ENCODE assay signal across 16 cellular contexts in genomic region chr2:121804997-121805766, GRCh38. TPM values are rescaled to one million over a fixed set of nuclear protein-coding genes. Genes with fewer than 3 reads are reported as not detected.
DNase-seq lines count a peak whose midpoint lies in the region; ATAC-seq and TF ChIP-seq lines count a peak whose summit lies in the region.
"Had no signal": no experiment of that assay in that cellular context is flagged by ENCODE, and none has a peak within 500 bp of the region (broad histone marks: within the 10 kb centered on the region; RNA-seq: fewer than 3 reads in every experiment).

No MANE protein-coding gene starts in this region.

- WGBS in SK-N-SH (ENCODE audit: low lambda C conversion rate) = 49% methylated on average over 3 of the region's 3 CpGs

- H3K27ac ChIP-seq in SK-N-SH (ENCODE audit: low read depth in 2 of 2, low read length in 1 of 2) (peak overlapping the region in 1 of 2 experiments; percentile 58; a peak in 1 of 4 replicates), HUES48 (ENCODE audit: low read depth, low read length) (peak overlapping the region; percentile 87), OCI-LY7 (ENCODE audit: low read depth, low read length, poor library complexity, severe bottlenecking) (peak overlapping the region; percentile 78)
- H3K27ac ChIP-seq: ascending aorta, colonic mucosa, prostate gland, uterus had no signal

- TF ChIP-seq RAD21 in SK-N-SH (IDR thresholded peaks at IDR 0.05; ENCODE audit: low read length) = no peak

- H3K27me3 Mint-ChIP-seq in CD14-positive monocyte (ENCODE audit: low read depth in 3 of 3) = peaks cover 0 to 2% (median 2%) of the 10 kb centered on the region in 3 donors

- H3K79me2 ChIP-seq in SK-N-SH (ENCODE audit: insufficient read depth) (no peaks in the 10 kb centered on the region), OCI-LY7 (ENCODE audit: insufficient read depth, low read depth, low read length) (no peaks in the 10 kb centered on the region)

- DNase-seq in SK-N-SH (no peak), OCI-LY7 (ENCODE audit: low spot score) (peak; percentile 30), CD14-positive monocyte (ENCODE audit: low spot score) (no peak), epidermal melanocyte (ENCODE audit: insufficient read length, low spot score) (no peak)
- peak; percentile 18 for DNase-seq in stimulated activated naive CD8-positive, alpha-beta T cell treated with anti-CD3 and anti-CD28 coated beads, Interleukin-15, Interleukin-2, amounts not matched to agents 100 U/mL and 50 U/mL, for 24 hours
- DNase-seq: activated CD8-positive, alpha-beta memory T cell treated with anti-CD3 and anti-CD28 coated beads for 24 hours; colonic mucosa; naive thymus-derived CD8-positive, alpha-beta T cell; stimulated activated naive CD4-positive, alpha-beta T cell; uterus had no signal

- ATAC-seq in SK-N-SH treated with all-trans-retinoic acid at 6 μM for 48 hours (no peak), HG03196 (IDR thresholded peaks at IDR 0.05; ENCODE audit: unreplicated experiment) (no peak)
- ATAC-seq in stimulated activated naive CD8-positive, alpha-beta T cell treated with anti-CD3 and anti-CD28 coated beads, Interleukin-15, Interleukin-2, amounts not matched to agents 100 U/mL and 50 U/mL, for 24 hours = peak; percentile 36
- ATAC-seq: activated T-helper 17 cell treated with anti-CD3 and anti-CD28 coated beads, Interleukin-2, amount 50 U/mL, for 72 hours; naive thymus-derived CD8-positive, alpha-beta T cell had no signal

- H2AFZ ChIP-seq in SK-N-SH (ENCODE audit: low read depth) (peak overlapping the region; percentile 55; the same call in 1 of the 2 replicates), OCI-LY7 (ENCODE audit: low read length) (peak overlapping the region; percentile 79)

- H3K9me3 ChIP-seq in SK-N-SH (0 out of 2 replicates have a peak, but pooled peaks cover 7% of the 10 kb centered on the region), HUES48 (ENCODE audit: control insufficient read depth, insufficient read depth, low read length) (no peaks in the 10 kb centered on the region), OCI-LY7 (ENCODE audit: low read length) (peaks cover 13% of the 10 kb centered on the region)
- H3K9me3 ChIP-seq: colonic mucosa, prostate gland, uterus had no signal

- no peaks in the 10 kb centered on the region for H3K36me3 ChIP-seq in SK-N-SH (replicated peaks in 1 of 2; ENCODE audit: control insufficient read depth in 1 of 2, insufficient read depth in 2 of 2, low read length in 1 of 2)
- H3K36me3 ChIP-seq in HUES48 (ENCODE audit: control insufficient read depth, insufficient read depth, low read length) = no peaks in the 10 kb centered on the region
- H3K36me3 ChIP-seq in OCI-LY7 (ENCODE audit: insufficient read depth, low read length) = no peaks in the 10 kb centered on the region; the same call in 1 of the 2 replicates
- H3K36me3 ChIP-seq: ascending aorta, colonic mucosa, prostate gland, uterus had no signal

- H3K9ac ChIP-seq in SK-N-SH (no peak overlapping the region), HUES48 (ENCODE audit: low read depth, low read length) (peak overlapping the region; percentile 33; the same call in 1 of the 2 replicates)

- no peaks in the 10 kb centered on the region for H4K20me1 ChIP-seq in SK-N-SH (ENCODE audit: insufficient read depth)
- H4K20me1 ChIP-seq in OCI-LY7 (ENCODE audit: insufficient read depth, low read length) = no peaks in the 10 kb centered on the region

- H3F3A ChIP-seq in SK-N-SH (replicated peaks; ENCODE audit: insufficient read depth) = peaks cover 3% of the 10 kb centered on the region

- no peaks in the 10 kb centered on the region for H3K9me2 ChIP-seq in SK-N-SH
- no peaks in the 10 kb centered on the region for H3K9me2 ChIP-seq in OCI-LY7 (ENCODE audit: insufficient read depth, low read length)

- peaks cover 0 to 2% of the 10 kb centered on the region in 2 experiments; a peak in 2 of 4 replicates for H3K4me1 ChIP-seq in SK-N-SH (ENCODE audit: control insufficient read depth in 1 of 2, insufficient read depth in 2 of 2, low read depth in 1 of 2, low read length in 1 of 2)
- H3K4me1 ChIP-seq in HUES48 (ENCODE audit: control insufficient read depth, insufficient read depth, low read length) = peaks cover 30% of the 10 kb centered on the region
- H3K4me1 ChIP-seq in OCI-LY7 (ENCODE audit: insufficient read depth, low read length, poor library complexity, severe bottlenecking) = peaks cover 35% of the 10 kb centered on the region
- H3K4me1 ChIP-seq: ascending aorta, colonic mucosa, prostate gland, uterus had no signal

- H3K4me2 ChIP-seq in SK-N-SH (no peak overlapping the region), OCI-LY7 (ENCODE audit: low read length) (peak overlapping the region; percentile 79)

- no peak overlapping the region for H3K27ac Mint-ChIP-seq in CD14-positive monocyte
- H3K27ac Mint-ChIP-seq: activated T-helper 17 cell treated with anti-CD3 and anti-CD28 coated beads, Interleukin-2, amount 50 U/mL, for 72 hours had no signal

- no TSS peak for BruUV-seq in OCI-LY7 (replicated peaks; lab: Mats Ljungman, UMichigan)

- intact Hi-C loops in OCI-LY7 (cut with micrococcal nuclease; ENCODE audit: unreplicated experiment) (loop anchor here (1.0 to 2.0 kb wide), 5 partner anchors 13 to 274 kb away; partner anchors contain the start of genes NIFK, RNU4ATAC and TSN), CD14-positive monocyte (cut with micrococcal nuclease) (no loop called here)

- H3K4me1 Mint-ChIP-seq in CD14-positive monocyte = peaks cover 16% of the 10 kb centered on the region
- H3K4me1 Mint-ChIP-seq: activated T-helper 17 cell treated with anti-CD3 and anti-CD28 coated beads, Interleukin-2, amount 50 U/mL, for 72 hours had no signal

- TF ChIP-seq CTCF in SK-N-SH (IDR thresholded peaks at IDR 0.05) (no peak), OCI-LY7 (conservative IDR thresholded peaks at IDR 0.05; ENCODE audit: low read length) (no peak), CD14-positive monocyte (IDR thresholded peaks at IDR 0.05) (no peak)

- H3K4me3 ChIP-seq in SK-N-SH (ENCODE audit: low read depth in 2 of 2, low read length in 1 of 2) = no peak overlapping the region
- H3K4me3 ChIP-seq in HUES48 (ENCODE audit: low read depth, low read length) = peak overlapping the region; percentile 28; the same call in 1 of the 2 replicates
- H3K4me3 ChIP-seq in OCI-LY7 (ENCODE audit: low read depth, low read length, poor library complexity, severe bottlenecking) = peak overlapping the region; percentile 45
- H3K4me3 ChIP-seq: ascending aorta, colonic mucosa, prostate gland, uterus had no signal

- H3K36me3 Mint-ChIP-seq in CD14-positive monocyte = no peaks in the 10 kb centered on the region

- H3K4me3 Mint-ChIP-seq in CD14-positive monocyte = no peak overlapping the region
- H3K4me3 Mint-ChIP-seq: activated T-helper 17 cell treated with anti-CD3 and anti-CD28 coated beads, Interleukin-2, amount 50 U/mL, for 72 hours; naive thymus-derived CD8-positive, alpha-beta T cell had no signal

- CTCF ChIA-PET in SK-N-SH (lab: Yijun Ruan, JAX) = no interaction called here
- CTCF ChIA-PET in OCI-LY7 (lab: Charles Lee; ENCODE audit: unreplicated experiment) = no interaction called here

- H3K27me3 ChIP-seq in SK-N-SH (ENCODE audit: insufficient read depth) (no peaks in the 10 kb centered on the region), HUES48 (ENCODE audit: control insufficient read depth, insufficient read depth, low read length) (no peaks in the 10 kb centered on the region)
- H3K27me3 ChIP-seq: ascending aorta, colonic mucosa, uterus had no signal

- peaks cover 6 to 18% (median 7%) of the 10 kb centered on the region in 7 donors for H3K9me3 Mint-ChIP-seq in CD14-positive monocyte

- POLR2A ChIA-PET in SK-N-SH (lab: Yijun Ruan, JAX) (no interaction called here), OCI-LY7 (lab: Charles Lee) (interaction anchor here (0.7 to 4.8 kb wide), 9 partner anchors 13 to 273 kb away, joined by 3 to 46 read pairs (median 4); partner anchors contain the start of gene NIFK)

- no peak for TF ChIP-seq EP300 in SK-N-SH (IDR thresholded peaks at IDR 0.05; ENCODE audit: borderline replicate concordance in 1 of 2, low read depth in 1 of 2, low read length in 1 of 2)

TF ChIP-seq in SK-N-SH, 30 proteins besides CTCF, POLR2A, EP300 and RAD21 (continues in another document):
- TF ChIP-seq NRF1 (IDR thresholded peaks at IDR 0.05; ENCODE audit: low read depth, low read length) (no peak), GATA2 (CRISPR knock-in tag; IDR thresholded peaks at IDR 0.05) (no peak), TEAD4 (IDR thresholded peaks at IDR 0.05; ENCODE audit: borderline replicate concordance, insufficient read depth) (no peak), EZH2phosphoT487 (IDR thresholded peaks at IDR 0.05; ENCODE audit: borderline replicate concordance, low read depth) (no peak), SMC3 (IDR thresholded peaks at IDR 0.05; ENCODE audit: low read depth, low read length) (no peak), GABPA (IDR thresholded peaks at IDR 0.05; ENCODE audit: low read depth) (no peak), RCOR1 (IDR thresholded peaks at IDR 0.05; ENCODE audit: low read length) (no peak), NFIC (IDR thresholded peaks at IDR 0.05; ENCODE audit: borderline replicate concordance) (no peak), TAF1 (IDR thresholded peaks at IDR 0.05; ENCODE audit: borderline replicate concordance, low read depth, low read length) (no peak), RXRA (IDR thresholded peaks at IDR 0.05; ENCODE audit: borderline replicate concordance, low read depth) (no peak), CHD2 (IDR thresholded peaks at IDR 0.05; ENCODE audit: low read length, partially characterized antibody) (no peak)

TF ChIP-seq in SK-N-SH treated with all-trans-retinoic acid at 6 μM for 48 hours, 23 proteins besides CTCF, POLR2A, EP300 and RAD21 (continues in another document):
- TF ChIP-seq GLIS3 (CRISPR knock-in tag; IDR thresholded peaks at IDR 0.05) = no peak
- no peak for TF ChIP-seq ZNF565 (CRISPR knock-in tag; conservative IDR thresholded peaks at IDR 0.05; ENCODE audit: low read depth)
- no peak for TF ChIP-seq PATZ1 (CRISPR knock-in tag; IDR thresholded peaks at IDR 0.05; ENCODE audit: borderline replicate concordance)

RNA-seq across cellular contexts. Expression of gene TSN, which starts 49.7 kb away (rescaled TPM):
- polyA plus RNA-seq in SK-N-SH (2012; rRNA removed) (26.1 and 35.1 TPM in 2 replicates), CD14-positive monocyte (10 to 100 TPM; 65.5 to 66.5 TPM)
- 36.5 and 40.7 TPM in 2 replicates for polyA plus RNA-seq in SK-N-SH (2012; cell fraction: cytosol; rRNA removed)
- polyA plus RNA-seq in SK-N-SH (2012; cell fraction: nucleus; rRNA removed) = 12.2 and 16.9 TPM in 2 replicates
- total RNA-seq in OCI-LY7 (2014; rRNA removed; shearing (Covaris generic)) = 59.2 and 64.4 TPM in 2 replicates
- total RNA-seq in OCI-LY7 (2022) = 98.7 and 102 TPM in 2 replicates

Comparison
In these comparisons a context has a peak if more than half of its experiments do, and no peak if none do; other contexts are left out.
1. DNase-seq: peak in OCI-LY7 (single experiment) and stimulated activated naive CD8-positive, alpha-beta T cell treated with anti-CD3 and anti-CD28 coated beads, Interleukin-15, Interleukin-2, amounts not matched to agents 100 U/mL and 50 U/mL, for 24 hours (single experiment); none in SK-N-SH (single experiment), CD14-positive monocyte (single experiment) and epidermal melanocyte (single experiment).
2. H3K4me3 ChIP-seq: peak in HUES48 (single experiment) and OCI-LY7 (single experiment); none in SK-N-SH (0 of 2).